ENCODE assay signal across 10 cellular contexts in the genomic region with DNA sequence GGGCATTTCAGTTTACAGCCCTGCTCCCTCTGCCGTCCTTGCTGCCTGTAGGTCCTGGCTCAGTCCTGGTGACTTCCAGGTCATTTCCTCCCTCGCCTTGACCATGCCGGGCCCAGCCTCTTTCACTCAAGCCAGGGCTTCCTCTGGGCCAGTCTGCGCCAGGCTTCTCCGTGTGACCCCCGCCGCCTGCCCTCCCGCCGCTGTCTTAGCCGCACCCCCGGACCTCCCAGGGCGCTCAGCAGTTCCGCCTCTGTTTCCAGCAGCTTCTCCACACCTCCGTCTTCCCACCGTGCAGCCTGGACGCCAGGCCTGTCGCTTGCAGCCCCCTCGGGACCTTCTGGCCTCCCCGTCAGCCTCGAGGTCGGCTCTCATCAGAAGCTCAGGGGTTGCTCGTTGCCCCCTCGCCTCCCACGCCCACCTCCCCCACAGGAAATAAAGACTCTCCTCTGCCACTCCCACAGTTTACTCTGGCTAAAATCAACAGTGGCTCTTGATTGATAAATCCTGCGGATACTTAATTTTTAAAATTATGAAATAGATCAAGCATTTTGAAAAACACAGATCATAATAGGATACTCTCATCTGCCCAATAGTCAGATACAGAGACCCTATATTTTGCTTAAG.
A peak's percentile ranks its signal among the peaks of the same experiment; 100 is the strongest.
DNase-seq lines count a peak whose midpoint lies in the region; ATAC-seq, FAIRE-seq and TF ChIP-seq lines count a peak whose summit lies in the region.
"Had no signal": no experiment of that assay in that cellular context is flagged by ENCODE, and none has a peak within 500 bp of the region (broad histone marks: within the 10 kb centered on the region; RNA-seq: fewer than 3 reads in every experiment).

No MANE protein-coding gene starts in this region.

- no peak overlapping the region for H3K14ac ChIP-seq in H1 (ENCODE audit: insufficient read length)

- H3K23ac ChIP-seq in H1 (ENCODE audit: insufficient read length) = no peak overlapping the region

- H3K23me2 ChIP-seq in H1 (ENCODE audit: low read depth, low read length) = no peaks in the 10 kb centered on the region

- no peaks in the 10 kb centered on the region for H3K79me2 ChIP-seq in H1 (ENCODE audit: control insufficient read depth in 1 of 2, insufficient read depth in 2 of 2, low read length in 2 of 2)

- H4K91ac ChIP-seq in H1 (replicated peaks; ENCODE audit: insufficient read length, low read length) = no peak overlapping the region

- no peak overlapping the region for H3K27ac ChIP-seq in H1 (ENCODE audit: low read depth, low read length)
- no peak overlapping the region for H3K27ac ChIP-seq in lower lobe of right lung
- H3K27ac ChIP-seq in thyroid gland = no peak overlapping the region
- H3K27ac ChIP-seq in RWPE1 = no peak overlapping the region

- H4K8ac ChIP-seq in H1 (ENCODE audit: extremely low read depth, insufficient read depth, low read length) = peak overlapping the region; percentile 28; the same call in 1 of the 2 replicates

- DNase-seq in NCI-H748 (lab: John Stamatoyannopoulos, UW; ENCODE audit: unreplicated experiment) = peak; percentile 51
- DNase-seq in NCI-H748 treated with DMSO at 0.1 percent for 48 hours (lab: John Stamatoyannopoulos, UW) = no peak
- DNase-seq in H1 (ENCODE audit: low read depth in 1 of 2, low spot score in 2 of 2) = peak in 1 of 2 experiments; percentile 53
- DNase-seq in lower lobe of right lung = peak; percentile 45
- peak; percentile 6 to 8 for DNase-seq in thyroid gland
- DNase-seq in RWPE1 (ENCODE audit: low spot score) = no peak
- no peak for DNase-seq in GM10248 (ENCODE audit: extremely low spot score)
- DNase-seq: 8988T had no signal

- no peak overlapping the region for H4K5ac ChIP-seq in H1 (ENCODE audit: insufficient read length, low read depth, low read length)

- H2BK5ac ChIP-seq in H1 (ENCODE audit: low read depth, low read length) = 0 out of 2 replicates have a peak overlapping the region, but pooled peaks have one; percentile 16

- no peaks in the 10 kb centered on the region for H3K36me3 ChIP-seq in H1 (ENCODE audit: control insufficient read depth in 2 of 4, insufficient read depth in 4 of 4, low read length in 3 of 4)
- H3K36me3 ChIP-seq in lower lobe of right lung = no peaks in the 10 kb centered on the region
- H3K36me3 ChIP-seq in thyroid gland = no peaks in the 10 kb centered on the region

- no peak overlapping the region for H3K9ac ChIP-seq in H1 (replicated peaks in 1 of 4; ENCODE audit: extremely low read depth in 1 of 4, low read depth in 3 of 4, low read length in 3 of 4)

- POLR2A ChIA-PET in H1 (lab: Charles Lee; ENCODE audit: partially characterized antibody) (no interaction called here), RWPE1 (lab: Yijun Ruan, JAX; ENCODE audit: low non-redundant PET) (no interaction called here), GM10248 (lab: Yijun Ruan, JAX) (no interaction called here)

- 87% methylated on average over 20 of the region's 25 CpGs; no CpG with 5 or more reads in 1 of the 2 experiments for WGBS in H1 (ENCODE audit: extremely low coverage in 1 of 2, insufficient coverage in 1 of 2, insufficient read length in 1 of 2, insufficient replicate concordance in 2 of 2, low coverage in 1 of 2, low lambda C conversion rate in 2 of 2, missing lambda C conversion rate in 1 of 2), 2 experiments
- WGBS in thyroid gland, 2 donors = 46 to 53% methylated on average over 25 of the region's 25 CpGs

- TF ChIP-seq CTCF in H1 (IDR thresholded peaks at IDR 0.05; ENCODE audit: control extremely low read depth in 1 of 3, insufficient read depth in 1 of 3, low read depth in 1 of 3, low read length in 3 of 3) (no peak), lower lobe of right lung (IDR thresholded peaks at IDR 0.05) (no peak), thyroid gland (IDR thresholded peaks at IDR 0.05) (no peak), RWPE1 (conservative IDR thresholded peaks at IDR 0.05; ENCODE audit: low read depth) (no peak), GM10248 (IDR thresholded peaks at IDR 0.05; ENCODE audit: control extremely low read depth, extremely low read depth, low read depth, missing control alignments) (no peak)

- no peak for TF ChIP-seq RAD21 in H1 (IDR thresholded peaks at IDR 0.05 in 1 of 2, conservative IDR thresholded peaks at IDR 0.05 in 1 of 2; ENCODE audit: low read depth in 2 of 2, low read length in 2 of 2)

- H3K18ac ChIP-seq in H1 (ENCODE audit: extremely low read depth, low read length) = peak overlapping the region; percentile 60

- no peak overlapping the region for H2BK120ac ChIP-seq in H1 (replicated peaks; ENCODE audit: low read depth, low read length)

- no peak for FAIRE-seq in H1 (lab: Jason Lieb, UNC)
- FAIRE-seq: endometrium had no signal

- ATAC-seq in lower lobe of right lung (peak; percentile 65 to 75), GM18870 (IDR thresholded peaks at IDR 0.05; ENCODE audit: unreplicated experiment) (no peak)

- no peaks in the 10 kb centered on the region for H4K20me1 ChIP-seq in H1 (replicated peaks in 1 of 2; ENCODE audit: control insufficient read depth in 1 of 2, insufficient read depth in 2 of 2, low read length in 2 of 2)

- H3K27me3 ChIP-seq in H1 (replicated peaks in 1 of 4; ENCODE audit: control insufficient read depth in 3 of 4, extremely low read depth in 1 of 4, insufficient read depth in 3 of 4, low read length in 3 of 4) (no peaks in the 10 kb centered on the region), lower lobe of right lung (ENCODE audit: low read depth) (no peaks in the 10 kb centered on the region), thyroid gland (no peaks in the 10 kb centered on the region)

- H2BK12ac ChIP-seq in H1 (ENCODE audit: low read depth, low read length) = peak overlapping the region; percentile 68; the same call in 1 of the 2 replicates

- no peak overlapping the region; a peak in 1 of 4 replicates for H3K4me2 ChIP-seq in H1 (ENCODE audit: insufficient read depth in 1 of 2, low read depth in 2 of 2, low read length in 2 of 2)

- H2BK15ac ChIP-seq in H1 (ENCODE audit: low read length) = 0 out of 2 replicates have a peak overlapping the region, but pooled peaks have one; percentile 72

- intact Hi-C loops in lower lobe of right lung (cut with DNase I) (no loop called here), thyroid gland (cut with DNase I) (no loop called here)

- 0 out of 2 replicates have a peak overlapping the region, but pooled peaks have one; percentile 72 for H2BK20ac ChIP-seq in H1 (ENCODE audit: low read length)

- H3K4ac ChIP-seq in H1 (replicated peaks; ENCODE audit: insufficient read length, low read depth, low read length) = no peak overlapping the region

- TF ChIP-seq POLR2A in H1 (IDR thresholded peaks at IDR 0.05; ENCODE audit: control extremely low read depth in 1 of 2, low read depth in 2 of 2, low read length in 2 of 2) (no peak), thyroid gland (IDR thresholded peaks at IDR 0.05) (no peak)

- no peak for TF ChIP-seq EP300 in H1 (IDR thresholded peaks at IDR 0.05; ENCODE audit: borderline replicate concordance in 1 of 2, low read depth in 2 of 2, low read length in 2 of 2)

- no peaks in the 10 kb centered on the region for H3K79me1 ChIP-seq in H1 (ENCODE audit: low read depth, low read length)

- H3K4me3 ChIP-seq in H1 (ENCODE audit: extremely low read depth in 1 of 4, insufficient read depth in 2 of 4, low read depth in 3 of 4, low read length in 4 of 4) = no peak overlapping the region
- peak overlapping the region; percentile 37 for H3K4me3 ChIP-seq in lower lobe of right lung
- H3K4me3 ChIP-seq in thyroid gland (replicated peaks in 1 of 3) = no peak overlapping the region

- no peaks in the 10 kb centered on the region for H3K9me3 ChIP-seq in H1 (ENCODE audit: insufficient read depth in 2 of 2, low read depth in 1 of 2, low read length in 1 of 2)
- no peaks in the 10 kb centered on the region for H3K9me3 ChIP-seq in lower lobe of right lung
- H3K9me3 ChIP-seq in thyroid gland = no peaks in the 10 kb centered on the region

- no peak overlapping the region for H2AK5ac ChIP-seq in H1 (ENCODE audit: low read depth, low read length)

- CTCF ChIA-PET in H1 (lab: Charles Lee; ENCODE audit: partially characterized antibody) = no interaction called here
- CTCF ChIA-PET in RWPE1 (lab: Yijun Ruan, JAX) = interaction anchor here (0.7 kb wide), 1 partner anchor 15 kb away, joined by 3 read pairs; no protein-coding TSS in a partner anchor
- CTCF ChIA-PET in GM10248 (lab: Yijun Ruan, JAX) = no interaction called here

- peak overlapping the region; percentile 49; the same call in 1 of the 2 replicates for H2AFZ ChIP-seq in H1 (ENCODE audit: low read length)

- H3K4me1 ChIP-seq in H1 (replicated peaks in 1 of 4; ENCODE audit: control insufficient read depth in 3 of 4, insufficient read depth in 4 of 4, low read length in 3 of 4) = peaks cover 0 to 4% (median 2%) of the 10 kb centered on the region in 4 experiments; a peak in 1 of 7 replicates
- no peaks in the 10 kb centered on the region for H3K4me1 ChIP-seq in lower lobe of right lung
- no peaks in the 10 kb centered on the region for H3K4me1 ChIP-seq in thyroid gland

- H3K56ac ChIP-seq in H1 (replicated peaks; ENCODE audit: insufficient read length, low read depth, low read length) = no peak overlapping the region

TF ChIP-seq in H1, 55 proteins besides CTCF, POLR2A, EP300 and RAD21 (continues in another document):
- TF ChIP-seq YY1 (IDR thresholded peaks at IDR 0.05; ENCODE audit: low read depth, low read length) = no peak
- no peak for TF ChIP-seq CBX5 (IDR thresholded peaks at IDR 0.05; ENCODE audit: low read depth, low read length)
- no peak for TF ChIP-seq EZH2 (IDR thresholded peaks at IDR 0.05; ENCODE audit: low read depth, low read length, severe bottlenecking)
- no peak for TF ChIP-seq BACH1 (IDR thresholded peaks at IDR 0.05; ENCODE audit: low read length)
- no peak for TF ChIP-seq ASH2L (IDR thresholded peaks at IDR 0.05; ENCODE audit: low read length)
- TF ChIP-seq CBX8 (IDR thresholded peaks at IDR 0.05; ENCODE audit: borderline replicate concordance, low read depth, low read length) = no peak
- no peak for TF ChIP-seq JUN (IDR thresholded peaks at IDR 0.05; ENCODE audit: low read depth, low read length)
- no peak for TF ChIP-seq CTBP2 (IDR thresholded peaks at IDR 0.05; ENCODE audit: borderline replicate concordance, insufficient read depth, insufficient read length, low read length)
- no peak for TF ChIP-seq SIRT6 (IDR thresholded peaks at IDR 0.05; ENCODE audit: low read length)
- TF ChIP-seq POU5F1 (IDR thresholded peaks at IDR 0.05; ENCODE audit: low read depth, low read length) = no peak

Comparison
In these comparisons a context has a peak if more than half of its experiments do, and no peak if none do; other contexts are left out.
1. DNase-seq: peak in NCI-H748 (single experiment), lower lobe of right lung (single experiment) and thyroid gland (2 of 2); none in NCI-H748 treated with DMSO at 0.1 percent for 48 hours (single experiment), RWPE1 (single experiment) and GM10248 (single experiment).